Comparison of ENCODE assay signal across 8 cellular contexts in the genomic region with DNA sequence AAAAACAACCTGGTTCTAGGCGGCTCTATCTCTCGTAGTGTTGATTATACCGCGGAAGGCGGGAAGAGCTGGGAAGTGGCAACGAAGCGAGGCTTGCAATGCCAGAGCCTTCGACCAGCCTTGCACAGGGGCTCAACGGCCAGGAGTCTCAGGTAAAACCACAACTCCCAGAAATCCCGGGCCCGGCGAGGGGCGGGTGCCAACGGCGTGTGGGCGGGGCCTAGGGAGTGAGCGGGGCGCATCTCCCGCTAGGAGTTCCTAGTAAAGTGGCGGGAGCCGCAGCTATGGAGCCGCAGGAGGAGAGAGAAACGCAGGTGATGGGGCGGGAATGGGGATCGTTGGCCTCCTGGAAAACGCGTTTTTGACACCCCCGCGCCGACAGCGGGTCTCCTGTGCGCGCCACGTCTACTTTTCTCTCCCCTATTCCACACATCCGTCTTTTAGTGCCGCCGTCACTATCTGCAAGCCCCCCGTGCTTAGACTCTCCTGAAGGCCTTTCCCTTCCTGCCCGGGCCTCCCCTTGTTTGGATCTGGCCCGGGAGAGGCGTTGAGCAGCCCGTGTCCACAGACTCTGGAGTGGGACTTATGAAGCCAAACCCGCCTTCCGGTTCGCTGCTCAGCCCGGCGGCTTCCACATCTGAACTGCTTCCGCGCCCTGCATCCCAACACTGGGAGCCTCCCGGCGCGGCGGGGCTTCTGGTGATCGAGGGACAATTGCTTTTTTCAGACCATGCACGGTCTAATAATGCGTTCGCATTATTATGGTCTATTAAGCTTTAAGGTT.
DNase-seq lines count a peak whose midpoint lies in the region; ATAC-seq and TF ChIP-seq lines count a peak whose summit lies in the region.

A gene with protein sequence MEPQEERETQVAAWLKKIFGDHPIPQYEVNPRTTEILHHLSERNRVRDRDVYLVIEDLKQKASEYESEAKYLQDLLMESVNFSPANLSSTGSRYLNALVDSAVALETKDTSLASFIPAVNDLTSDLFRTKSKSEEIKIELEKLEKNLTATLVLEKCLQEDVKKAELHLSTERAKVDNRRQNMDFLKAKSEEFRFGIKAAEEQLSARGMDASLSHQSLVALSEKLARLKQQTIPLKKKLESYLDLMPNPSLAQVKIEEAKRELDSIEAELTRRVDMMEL (plus strand): TSS at position 258 of the 784 bp plus-strand sequence. CDS start 27 bp downstream, at position 285.

- no peaks in the 10 kb centered on the region for H3K9me3 Mint-ChIP-seq in activated naive CD4-positive, alpha-beta T cell treated with anti-CD3 and anti-CD28 coated beads, Interleukin-2, amount 50 U/mL, for 24 hours

- peak within 1 kb of the TSS; percentile 97 for H3K4me3 Mint-ChIP-seq in activated naive CD4-positive, alpha-beta T cell treated with anti-CD3 and anti-CD28 coated beads, Interleukin-2, amount 50 U/mL, for 24 hours

- no peaks in the 10 kb centered on the region for H3K27me3 Mint-ChIP-seq in activated naive CD4-positive, alpha-beta T cell treated with anti-CD3 and anti-CD28 coated beads, Interleukin-2, amount 50 U/mL, for 24 hours

- peaks cover 24% of the 10 kb centered on the region for H3K4me1 Mint-ChIP-seq in activated naive CD4-positive, alpha-beta T cell treated with anti-CD3 and anti-CD28 coated beads, Interleukin-2, amount 50 U/mL, for 24 hours

- DNase-seq in GM04504 (ENCODE audit: low read depth), result peak; percentile 42
- peak; percentile 53 for DNase-seq in HFF-Myc (ENCODE audit: extremely low read depth, low read depth)
- peak; percentile 89 for DNase-seq in NCI-H1048 (lab: John Stamatoyannopoulos, UW)
- DNase-seq in germinal center (ENCODE audit: low spot score), result peak; percentile 87
- peak; percentile 9 for DNase-seq in non-pigmented ciliary epithelial cell (ENCODE audit: low read depth)
- peak; percentile 44 to 95 (median 87) for DNase-seq in substantia nigra (lab: John Stamatoyannopoulos, UW)

- peak; percentile 98 for ATAC-seq in SK-N-SH treated with all-trans-retinoic acid at 6 μM for 48 hours

- peak within 1 kb of the TSS; percentile 79 for H3K27ac ChIP-seq in substantia nigra (ENCODE audit: low read depth, low read length, poor library complexity, severe bottlenecking)

- peak within 1 kb of the TSS; percentile 90 for H3K4me3 ChIP-seq in HFF-Myc (replicated peaks; ENCODE audit: low read depth, low read length)

- H3K27ac Mint-ChIP-seq in activated naive CD4-positive, alpha-beta T cell treated with anti-CD3 and anti-CD28 coated beads, Interleukin-2, amount 50 U/mL, for 24 hours, result peak within 1 kb of the TSS; percentile 82

- no peak for TF ChIP-seq CTCF in HFF-Myc (IDR thresholded peaks at IDR 0.05; ENCODE audit: low read depth, low read length, missing control alignments)

- peaks cover 1% of the 10 kb centered on the region for H3K36me3 Mint-ChIP-seq in activated naive CD4-positive, alpha-beta T cell treated with anti-CD3 and anti-CD28 coated beads, Interleukin-2, amount 50 U/mL, for 24 hours

TF ChIP-seq in SK-N-SH treated with all-trans-retinoic acid at 6 μM for 48 hours, 23 proteins besides CTCF, POLR2A, EP300 and RAD21:
- TF ChIP-seq, protein P1, sequence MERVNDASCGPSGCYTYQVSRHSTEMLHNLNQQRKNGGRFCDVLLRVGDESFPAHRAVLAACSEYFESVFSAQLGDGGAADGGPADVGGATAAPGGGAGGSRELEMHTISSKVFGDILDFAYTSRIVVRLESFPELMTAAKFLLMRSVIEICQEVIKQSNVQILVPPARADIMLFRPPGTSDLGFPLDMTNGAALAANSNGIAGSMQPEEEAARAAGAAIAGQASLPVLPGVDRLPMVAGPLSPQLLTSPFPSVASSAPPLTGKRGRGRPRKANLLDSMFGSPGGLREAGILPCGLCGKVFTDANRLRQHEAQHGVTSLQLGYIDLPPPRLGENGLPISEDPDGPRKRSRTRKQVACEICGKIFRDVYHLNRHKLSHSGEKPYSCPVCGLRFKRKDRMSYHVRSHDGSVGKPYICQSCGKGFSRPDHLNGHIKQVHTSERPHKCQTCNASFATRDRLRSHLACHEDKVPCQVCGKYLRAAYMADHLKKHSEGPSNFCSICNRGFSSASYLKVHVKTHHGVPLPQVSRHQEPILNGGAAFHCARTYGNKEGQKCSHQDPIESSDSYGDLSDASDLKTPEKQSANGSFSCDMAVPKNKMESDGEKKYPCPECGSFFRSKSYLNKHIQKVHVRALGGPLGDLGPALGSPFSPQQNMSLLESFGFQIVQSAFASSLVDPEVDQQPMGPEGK (CRISPR knock-in tag; IDR thresholded peaks at IDR 0.05; ENCODE audit: borderline replicate concordance), result no peak
- no peak for TF ChIP-seq SNAI2 (CRISPR knock-in tag; IDR thresholded peaks at IDR 0.05)
- TF ChIP-seq ZFP30 (CRISPR knock-in tag; IDR thresholded peaks at IDR 0.05), result no peak
- TF ChIP-seq, protein P2, sequence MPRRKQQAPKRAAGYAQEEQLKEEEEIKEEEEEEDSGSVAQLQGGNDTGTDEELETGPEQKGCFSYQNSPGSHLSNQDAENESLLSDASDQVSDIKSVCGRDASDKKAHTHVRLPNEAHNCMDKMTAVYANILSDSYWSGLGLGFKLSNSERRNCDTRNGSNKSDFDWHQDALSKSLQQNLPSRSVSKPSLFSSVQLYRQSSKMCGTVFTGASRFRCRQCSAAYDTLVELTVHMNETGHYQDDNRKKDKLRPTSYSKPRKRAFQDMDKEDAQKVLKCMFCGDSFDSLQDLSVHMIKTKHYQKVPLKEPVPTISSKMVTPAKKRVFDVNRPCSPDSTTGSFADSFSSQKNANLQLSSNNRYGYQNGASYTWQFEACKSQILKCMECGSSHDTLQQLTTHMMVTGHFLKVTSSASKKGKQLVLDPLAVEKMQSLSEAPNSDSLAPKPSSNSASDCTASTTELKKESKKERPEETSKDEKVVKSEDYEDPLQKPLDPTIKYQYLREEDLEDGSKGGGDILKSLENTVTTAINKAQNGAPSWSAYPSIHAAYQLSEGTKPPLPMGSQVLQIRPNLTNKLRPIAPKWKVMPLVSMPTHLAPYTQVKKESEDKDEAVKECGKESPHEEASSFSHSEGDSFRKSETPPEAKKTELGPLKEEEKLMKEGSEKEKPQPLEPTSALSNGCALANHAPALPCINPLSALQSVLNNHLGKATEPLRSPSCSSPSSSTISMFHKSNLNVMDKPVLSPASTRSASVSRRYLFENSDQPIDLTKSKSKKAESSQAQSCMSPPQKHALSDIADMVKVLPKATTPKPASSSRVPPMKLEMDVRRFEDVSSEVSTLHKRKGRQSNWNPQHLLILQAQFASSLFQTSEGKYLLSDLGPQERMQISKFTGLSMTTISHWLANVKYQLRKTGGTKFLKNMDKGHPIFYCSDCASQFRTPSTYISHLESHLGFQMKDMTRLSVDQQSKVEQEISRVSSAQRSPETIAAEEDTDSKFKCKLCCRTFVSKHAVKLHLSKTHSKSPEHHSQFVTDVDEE (CRISPR knock-in tag; IDR thresholded peaks at IDR 0.05), result no peak
- TF ChIP-seq, protein P3, sequence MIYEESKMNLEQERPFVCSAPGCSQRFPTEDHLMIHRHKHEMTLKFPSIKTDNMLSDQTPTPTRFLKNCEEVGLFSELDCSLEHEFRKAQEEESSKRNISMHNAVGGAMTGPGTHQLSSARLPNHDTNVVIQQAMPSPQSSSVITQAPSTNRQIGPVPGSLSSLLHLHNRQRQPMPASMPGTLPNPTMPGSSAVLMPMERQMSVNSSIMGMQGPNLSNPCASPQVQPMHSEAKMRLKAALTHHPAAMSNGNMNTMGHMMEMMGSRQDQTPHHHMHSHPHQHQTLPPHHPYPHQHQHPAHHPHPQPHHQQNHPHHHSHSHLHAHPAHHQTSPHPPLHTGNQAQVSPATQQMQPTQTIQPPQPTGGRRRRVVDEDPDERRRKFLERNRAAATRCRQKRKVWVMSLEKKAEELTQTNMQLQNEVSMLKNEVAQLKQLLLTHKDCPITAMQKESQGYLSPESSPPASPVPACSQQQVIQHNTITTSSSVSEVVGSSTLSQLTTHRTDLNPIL (CRISPR knock-in tag; IDR thresholded peaks at IDR 0.05; ENCODE audit: low read depth), result no peak
- no peak for TF ChIP-seq CSDC2 (CRISPR knock-in tag; IDR thresholded peaks at IDR 0.05)
- no peak for TF ChIP-seq ARNTL (CRISPR knock-in tag; IDR thresholded peaks at IDR 0.05; ENCODE audit: borderline replicate concordance, low read depth)
TF ChIP-seq in SK-N-SH treated with all-trans-retinoic acid at 6 μM for 48 hours: peak in this region for 0.

Comparison
In these comparisons a context has a peak if more than half of its experiments do, and no peak if none do; other contexts are left out.
1. Peak in every context shown above with its lines: DNase-seq, ATAC-seq, H3K4me3 ChIP-seq and H3K27ac ChIP-seq.
2. DNase-seq: peak in every context shown above with its lines; median percentile 89 in NCI-H1048; 87 in germinal center; 87 in substantia nigra; 53 in HFF-Myc; 42 in GM04504; 9 in non-pigmented ciliary epithelial cell.